ENCODE assay signal across 8 cellular contexts in the genomic region with DNA sequence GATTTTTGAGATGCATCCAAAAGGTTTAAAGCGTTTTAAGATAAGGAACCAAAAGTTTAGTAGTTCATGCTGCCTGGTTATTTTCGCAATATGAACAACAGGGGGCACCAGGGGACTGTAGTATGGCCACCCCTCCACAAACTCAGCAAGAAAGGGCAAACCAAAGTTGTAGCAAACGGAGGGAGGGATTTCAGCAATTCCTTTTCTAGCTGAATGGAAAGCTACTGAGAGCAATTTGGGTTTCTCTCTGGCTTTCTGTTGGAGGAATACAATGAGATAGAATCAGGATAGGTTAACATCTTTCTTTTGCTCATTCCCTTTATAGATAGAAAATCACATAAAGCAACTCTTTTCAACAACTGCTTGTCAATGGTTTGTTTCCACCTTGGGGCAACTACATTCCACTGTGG.
DNase-seq lines count a peak whose midpoint lies in the region; ATAC-seq and TF ChIP-seq lines count a peak whose summit lies in the region.

No MANE protein-coding gene starts in this region.

- in situ Hi-C loops in IMR-90 (cut with MboI; ENCODE audit: low sequenced_read_pairs) = loop anchor here (25.0 kb wide), 1 partner anchor 547 kb away; the partner anchor contains the start of gene IGF1

- no peak overlapping the region for H2BK15ac ChIP-seq in IMR-90 (ENCODE audit: low read depth, low read length)

- dilution Hi-C loops in IMR-90 (cut with HindIII; ENCODE audit: low sequenced_read_pairs, unreplicated experiment) = no loop called here

- no peak overlapping the region for H3K18ac ChIP-seq in IMR-90 (ENCODE audit: low read depth, low read length)

- H3K4me1 ChIP-seq in IMR-90 (ENCODE audit: control insufficient read depth, insufficient read depth, low read length) = peaks cover 13% of the 10 kb centered on the region
- H3K4me1 ChIP-seq in PC-3 (ENCODE audit: insufficient read depth, low read length) = no peaks in the 10 kb centered on the region
- peaks cover 6% of the 10 kb centered on the region for H3K4me1 ChIP-seq in ovary (ENCODE audit: insufficient read depth)
- H3K4me1 ChIP-seq in upper lobe of right lung = peaks cover 6% of the 10 kb centered on the region

- H2AFZ ChIP-seq in IMR-90 (replicated peaks; ENCODE audit: low read length, poor library complexity) = no peak overlapping the region
- H2AFZ ChIP-seq in PC-3 (ENCODE audit: low read length) = no peak overlapping the region

- no peak overlapping the region for H4K5ac ChIP-seq in IMR-90 (ENCODE audit: low read depth, low read length)

- POLR2A ChIA-PET in IMR-90 (lab: Charles Lee; ENCODE audit: unreplicated experiment) (no interaction called here), PC-3 (lab: Charles Lee; ENCODE audit: unreplicated experiment) (no interaction called here)

- H4K20me1 ChIP-seq in IMR-90 (ENCODE audit: insufficient read depth, low read length) (no peaks in the 10 kb centered on the region), PC-3 (ENCODE audit: low read length) (no peaks in the 10 kb centered on the region)

- H3K4me2 ChIP-seq in IMR-90 (ENCODE audit: low read depth, low read length) (no peak overlapping the region), PC-3 (ENCODE audit: low read length) (no peak overlapping the region)

- H3K27me3 Mint-ChIP-seq in activated T-cell treated with anti-CD3 and anti-CD28 coated beads, Interleukin-2, amount 50 U/mL, for 72 hours (ENCODE audit: low read depth) = peaks cover 32% of the 10 kb centered on the region

- TF ChIP-seq RAD21 in IMR-90 (IDR thresholded peaks at IDR 0.05; ENCODE audit: low read length) = peak; percentile 92

- no peak overlapping the region for H3K56ac ChIP-seq in IMR-90 (ENCODE audit: extremely low read depth, insufficient read depth, low read length)

- peak; percentile 68 for ATAC-seq in IMR-90 (ENCODE audit: low read depth)
- ATAC-seq in PC-3 = peak; percentile 78
- ATAC-seq in activated T-cell treated with anti-CD3 and anti-CD28 coated beads, Interleukin-2, amount 50 U/mL, for 72 hours (replicated peaks in 1 of 2) = peak; percentile 32 to 35
- peak; percentile 89 for ATAC-seq in upper lobe of right lung
- no peak for ATAC-seq in HG03565 (IDR thresholded peaks at IDR 0.05; ENCODE audit: unreplicated experiment)

- no peaks in the 10 kb centered on the region for H3K36me3 ChIP-seq in IMR-90 (ENCODE audit: control insufficient read depth, insufficient read depth, low read length)
- no peaks in the 10 kb centered on the region for H3K36me3 ChIP-seq in PC-3 (ENCODE audit: low read depth, low read length)
- H3K36me3 ChIP-seq in ovary = no peaks in the 10 kb centered on the region
- no peaks in the 10 kb centered on the region for H3K36me3 ChIP-seq in upper lobe of right lung

- H4K91ac ChIP-seq in IMR-90 (ENCODE audit: insufficient read depth, low read depth, low read length) = no peak overlapping the region

- H3K23ac ChIP-seq in IMR-90 (ENCODE audit: low read depth, low read length) = no peak overlapping the region

- no peak overlapping the region for H2BK20ac ChIP-seq in IMR-90 (ENCODE audit: low read depth, low read length)

- CTCF ChIA-PET in IMR-90 (lab: Yijun Ruan, JAX) (interaction anchor here (0.6 to 1.5 kb wide), 12 partner anchors 35 to 877 kb away, joined by 3 to 6 read pairs (median 3); no protein-coding TSS in a partner anchor), PC-3 (lab: Charles Lee) (interaction anchor here (0.6 kb wide), 2 partner anchors 181 to 545 kb away, joined by 4 to 5 read pairs; no protein-coding TSS in a partner anchor)

- intact Hi-C loops in IMR-90 (cut with micrococcal nuclease) = loop anchor here (1.0 to 5.0 kb wide), 11 partner anchors 155 to 1609 kb away; partner anchors contain the start of genes IGF1, NUP37 and PARPBP
- intact Hi-C loops in PC-3 (cut with micrococcal nuclease) = loop anchor here (1.0 to 2.0 kb wide), 4 partner anchors 121 to 1609 kb away; partner anchors contain the start of gene WASHC3
- intact Hi-C loops in ovary (cut with DNase I) = loop anchor here in 3 of 4 donors (10.0 kb wide), 2 partner anchors 545 to 825 kb away; partner anchors contain the start of gene IGF1 (in 1 of the 3)
- intact Hi-C loops in upper lobe of right lung (cut with DNase I) = no loop called here

- H3K27ac Mint-ChIP-seq in activated T-cell treated with anti-CD3 and anti-CD28 coated beads, Interleukin-2, amount 50 U/mL, for 72 hours = no peak overlapping the region

- H2BK5ac ChIP-seq in IMR-90 (ENCODE audit: low read depth, low read length, poor library complexity, severe bottlenecking) = no peak overlapping the region

- H3K79me1 ChIP-seq in IMR-90 (ENCODE audit: low read depth in 1 of 2, low read length in 2 of 2) = no peaks in the 10 kb centered on the region

- no peaks in the 10 kb centered on the region for H3K27me3 ChIP-seq in IMR-90 (ENCODE audit: control insufficient read depth, insufficient read depth, low read length)
- H3K27me3 ChIP-seq in PC-3 (ENCODE audit: low read length) = peaks cover 22% of the 10 kb centered on the region
- H3K27me3 ChIP-seq in ovary = no peaks in the 10 kb centered on the region
- H3K27me3 ChIP-seq in upper lobe of right lung = no peaks in the 10 kb centered on the region

- DNase-seq in GM12864 (ENCODE audit: low read depth) = peak; percentile 66
- DNase-seq in IMR-90 = peak; percentile 83
- DNase-seq in PC-3 = peak; percentile 77
- peak; percentile 54 to 70 for DNase-seq in activated T-cell treated with anti-CD3 and anti-CD28 coated beads, Interleukin-2, amount 50 U/mL, for 72 hours
- DNase-seq in foreskin melanocyte = peak; percentile 77
- DNase-seq in ovary = peak; percentile 36 to 72 (median 46)
- no peak for DNase-seq in upper lobe of right lung

- H3K9me1 ChIP-seq in IMR-90 (ENCODE audit: insufficient read depth, low read length) = peaks cover 12% of the 10 kb centered on the region

- no peak for TF ChIP-seq POLR2A in IMR-90 (IDR thresholded peaks at IDR 0.05; ENCODE audit: low read depth, low read length)
- TF ChIP-seq POLR2A in ovary (IDR thresholded peaks at IDR 0.05) = no peak

- BruUV-seq in IMR-90 (replicated peaks; lab: Mats Ljungman, UMichigan) (no TSS peak), PC-3 (replicated peaks; lab: Mats Ljungman, UMichigan) (no TSS peak)

- H2BK120ac ChIP-seq in IMR-90 (ENCODE audit: low read depth, low read length) = no peak overlapping the region

- H3K14ac ChIP-seq in IMR-90 (replicated peaks; ENCODE audit: low read depth, low read length) = no peak overlapping the region

- no peak overlapping the region for H3K4me3 ChIP-seq in GM12864 (ENCODE audit: low read depth, low read length)
- H3K4me3 ChIP-seq in IMR-90 (ENCODE audit: insufficient read depth, low read depth, low read length) = no peak overlapping the region
- H3K4me3 ChIP-seq in PC-3 (ENCODE audit: low read length) = no peak overlapping the region
- no peak overlapping the region for H3K4me3 ChIP-seq in ovary
- H3K4me3 ChIP-seq in upper lobe of right lung = no peak overlapping the region

- H2AK5ac ChIP-seq in IMR-90 (ENCODE audit: low read depth, low read length) = no peak overlapping the region

- H4K8ac ChIP-seq in IMR-90 (ENCODE audit: low read depth in 2 of 2, low read length in 2 of 2) = no peak overlapping the region

- H3K9me2 ChIP-seq in PC-3 (replicated peaks; ENCODE audit: low read length) = no peaks in the 10 kb centered on the region

- H3K79me2 ChIP-seq in PC-3 (ENCODE audit: low read length) = no peaks in the 10 kb centered on the region

- H3K9ac ChIP-seq in IMR-90 (ENCODE audit: low read depth, low read length) = no peak overlapping the region
- H3K9ac ChIP-seq in PC-3 (ENCODE audit: low read length) = no peak overlapping the region

- H3K27ac ChIP-seq in IMR-90 (ENCODE audit: insufficient read depth, low read length) (no peak overlapping the region), PC-3 (ENCODE audit: low read length) (no peak overlapping the region), ovary (no peak overlapping the region), upper lobe of right lung (no peak overlapping the region)

- H2AK9ac ChIP-seq in IMR-90 (replicated peaks; ENCODE audit: low read depth, low read length, poor library complexity) = no peak overlapping the region

- H3K36me3 Mint-ChIP-seq in activated T-cell treated with anti-CD3 and anti-CD28 coated beads, Interleukin-2, amount 50 U/mL, for 72 hours (ENCODE audit: insufficient read depth in 2 of 2) = no peaks in the 10 kb centered on the region

- WGBS in IMR-90 (ENCODE audit: extremely low coverage in 2 of 2, insufficient read length in 1 of 2), 2 experiments = no CpG with 5 or more reads among the region's 3 CpGs
- 1 to 4% (median 1%) methylated on average over 3 of the region's 3 CpGs for WGBS in ovary, 3 donors

- no peaks in the 10 kb centered on the region for H3F3A ChIP-seq in PC-3 (ENCODE audit: low read length, unreplicated experiment)

- TF ChIP-seq EP300 in ovary (IDR thresholded peaks at IDR 0.05) = no peak

- no peaks in the 10 kb centered on the region for H3K9me3 ChIP-seq in IMR-90 (ENCODE audit: control insufficient read depth, insufficient read depth, low read length)
- H3K9me3 ChIP-seq in PC-3 (ENCODE audit: low read length) = no peaks in the 10 kb centered on the region
- H3K9me3 ChIP-seq in ovary = no peaks in the 10 kb centered on the region
- no peaks in the 10 kb centered on the region for H3K9me3 ChIP-seq in upper lobe of right lung

- H3K4ac ChIP-seq in IMR-90 (ENCODE audit: low read depth, low read length) = no peak overlapping the region

- H3K4me1 Mint-ChIP-seq in activated T-cell treated with anti-CD3 and anti-CD28 coated beads, Interleukin-2, amount 50 U/mL, for 72 hours (ENCODE audit: low read depth) = peaks cover 18% of the 10 kb centered on the region

- TF ChIP-seq CTCF in GM12864 (IDR thresholded peaks at IDR 0.05; ENCODE audit: low read depth, low read length, missing control alignments) (peak; percentile 83), IMR-90 (conservative IDR thresholded peaks at IDR 0.05; ENCODE audit: low read depth, low read length) (peak; percentile 94), PC-3 (conservative IDR thresholded peaks at IDR 0.05; ENCODE audit: low read depth, low read length) (peak; percentile 93), ovary (IDR thresholded peaks at IDR 0.05) (peak; percentile 26 to 67 (median 64)), upper lobe of right lung (IDR thresholded peaks at IDR 0.05) (peak; percentile 74)

- no peak overlapping the region for H3K4me3 Mint-ChIP-seq in activated T-cell treated with anti-CD3 and anti-CD28 coated beads, Interleukin-2, amount 50 U/mL, for 72 hours

- no peaks in the 10 kb centered on the region for H3K9me3 Mint-ChIP-seq in activated T-cell treated with anti-CD3 and anti-CD28 coated beads, Interleukin-2, amount 50 U/mL, for 72 hours

TF ChIP-seq in IMR-90, 13 proteins besides CTCF, POLR2A, EP300 and RAD21:
- TF ChIP-seq CEBPB (IDR thresholded peaks at IDR 0.05; ENCODE audit: low read depth, low read length) (no peak), SMC3 (IDR thresholded peaks at IDR 0.05; ENCODE audit: low read depth, low read length) (peak; percentile 87)
